In the genomic region with DNA sequence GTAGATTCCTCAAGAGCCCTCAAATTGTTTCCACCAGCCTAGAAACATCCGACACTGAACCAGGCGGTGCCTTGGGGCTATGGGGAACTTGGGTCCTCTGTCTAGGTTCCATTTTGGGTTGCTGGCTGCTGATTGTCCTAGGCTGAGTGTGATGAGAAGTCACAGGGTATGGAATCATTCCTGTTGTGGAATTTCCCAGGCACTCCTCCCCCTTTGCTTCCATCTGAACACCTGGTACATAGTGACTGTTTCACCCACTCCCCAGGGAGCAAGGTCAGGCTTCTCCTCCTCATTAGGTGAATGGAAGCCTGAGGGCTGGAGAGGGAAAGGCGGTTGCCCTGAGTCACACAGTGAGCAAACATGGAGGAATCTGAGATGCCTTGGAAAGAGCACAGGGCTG, we compare ENCODE assay signal across 14 cellular contexts. TPM values are rescaled to one million over a fixed set of nuclear protein-coding genes. Genes with fewer than 3 reads are reported as not detected.
DNase-seq lines count a peak whose midpoint lies in the region; ATAC-seq, FAIRE-seq and TF ChIP-seq lines count a peak whose summit lies in the region.
"Had no signal": no experiment of that assay in that cellular context is flagged by ENCODE, and none has a peak within 500 bp of the region (broad histone marks: within the 10 kb centered on the region; RNA-seq: fewer than 3 reads in every experiment).

No MANE protein-coding gene starts in this region.

- peaks cover 18% of the 10 kb centered on the region for H3K79me1 ChIP-seq in H1 (ENCODE audit: low read depth, low read length)

- H3K4me2 ChIP-seq in H1 (ENCODE audit: insufficient read depth in 1 of 2, low read depth in 2 of 2, low read length in 2 of 2) (peak overlapping the region; percentile 22 to 97; a peak in 1 of 4 replicates), neural progenitor cell (peak overlapping the region; percentile 7)

- H3K9me3 ChIP-seq in H1 (ENCODE audit: insufficient read depth in 2 of 2, low read depth in 1 of 2, low read length in 1 of 2): no peaks in the 10 kb centered on the region
- no peaks in the 10 kb centered on the region for H3K9me3 ChIP-seq in neural progenitor cell (ENCODE audit: low read depth)
- H3K9me3 ChIP-seq in tibial nerve: no peaks in the 10 kb centered on the region
- H3K9me3 ChIP-seq: esophagus squamous epithelium had no signal

- H2BK12ac ChIP-seq in H1 (ENCODE audit: low read depth, low read length): no peak overlapping the region

- no peaks in the 10 kb centered on the region for H3K27me3 ChIP-seq in H1 (replicated peaks in 1 of 4; ENCODE audit: control insufficient read depth in 3 of 4, extremely low read depth in 1 of 4, insufficient read depth in 3 of 4, low read length in 3 of 4)
- H3K27me3 ChIP-seq in neural progenitor cell: no peaks in the 10 kb centered on the region
- H3K27me3 ChIP-seq in tibial nerve: no peaks in the 10 kb centered on the region
- H3K27me3 ChIP-seq: esophagus squamous epithelium had no signal

- H4K91ac ChIP-seq in H1 (replicated peaks; ENCODE audit: insufficient read length, low read length): no peak overlapping the region

- no peak overlapping the region for H2BK5ac ChIP-seq in H1 (ENCODE audit: low read depth, low read length)

- H3K79me2 ChIP-seq in H1 (ENCODE audit: control insufficient read depth in 1 of 2, insufficient read depth in 2 of 2, low read length in 2 of 2) (peaks cover 3 to 47% of the 10 kb centered on the region in 2 experiments; a peak in 1 of 4 replicates), neural progenitor cell (ENCODE audit: low read depth) (peaks cover 51% of the 10 kb centered on the region)

- 83% methylated on average over 3 of the region's 3 CpGs; no CpG with 5 or more reads in 1 of the 2 experiments for WGBS in H1 (ENCODE audit: extremely low coverage in 1 of 2, insufficient coverage in 1 of 2, insufficient read length in 1 of 2, insufficient replicate concordance in 2 of 2, low coverage in 1 of 2, low lambda C conversion rate in 2 of 2, missing lambda C conversion rate in 1 of 2), 2 experiments
- 80 to 83% methylated on average over 3 of the region's 3 CpGs for WGBS in tibial nerve, 2 donors

- peaks cover 16% of the 10 kb centered on the region for H3F3A ChIP-seq in neural progenitor cell (ENCODE audit: low read depth)

- H2AFZ ChIP-seq in H1 (ENCODE audit: low read length) (no peak overlapping the region), neural progenitor cell (replicated peaks) (no peak overlapping the region)

- BruUV-seq in Calu3 (replicated peaks; lab: Mats Ljungman, UMichigan): no TSS peak

- no peak for TF ChIP-seq RAD21 in H1 (IDR thresholded peaks at IDR 0.05 in 1 of 2, conservative IDR thresholded peaks at IDR 0.05 in 1 of 2; ENCODE audit: low read depth in 2 of 2, low read length in 2 of 2)

- H3K4ac ChIP-seq in H1 (replicated peaks; ENCODE audit: insufficient read length, low read depth, low read length): no peak overlapping the region

- H3K4me3 ChIP-seq in H1 (ENCODE audit: extremely low read depth in 1 of 4, insufficient read depth in 2 of 4, low read depth in 3 of 4, low read length in 4 of 4): no peak overlapping the region
- H3K4me3 ChIP-seq in neural progenitor cell: no peak overlapping the region
- H3K4me3 ChIP-seq in tibial nerve: peak overlapping the region in 1 of 4 donors; percentile 22
- H3K4me3 ChIP-seq: esophagus squamous epithelium had no signal

- TF ChIP-seq CTCF in H1 (IDR thresholded peaks at IDR 0.05; ENCODE audit: control extremely low read depth in 1 of 3, insufficient read depth in 1 of 3, low read depth in 1 of 3, low read length in 3 of 3) (no peak), neural progenitor cell (IDR thresholded peaks at IDR 0.05) (no peak), tibial nerve (IDR thresholded peaks at IDR 0.05) (no peak), Calu3 (IDR thresholded peaks at IDR 0.05; ENCODE audit: unreplicated experiment) (no peak), D721Med (IDR thresholded peaks at IDR 0.05; ENCODE audit: insufficient read depth, missing control alignments) (no peak)

- H2BK120ac ChIP-seq in H1 (replicated peaks; ENCODE audit: low read depth, low read length): no peak overlapping the region

- no peak overlapping the region for H2BK20ac ChIP-seq in H1 (ENCODE audit: low read length)

- H3K27me3 Mint-ChIP-seq in neural progenitor cell (ENCODE audit: insufficient read depth, low read depth) (peaks cover 8% of the 10 kb centered on the region), Calu3 (ENCODE audit: unreplicated experiment) (no peaks in the 10 kb centered on the region)
- H3K27me3 Mint-ChIP-seq: activated CD4-positive, alpha-beta T cell treated with anti-CD3 and anti-CD28 coated beads for 36 hours; CD4-positive, alpha-beta T cell; naive thymus-derived CD4-positive, alpha-beta T cell had no signal

- no peak for TF ChIP-seq POLR2A in H1 (IDR thresholded peaks at IDR 0.05; ENCODE audit: control extremely low read depth in 1 of 2, low read depth in 2 of 2, low read length in 2 of 2)
- TF ChIP-seq POLR2A in tibial nerve (IDR thresholded peaks at IDR 0.05): no peak

- DNase-seq in EH (ENCODE audit: low read depth) (peak; percentile 69), NCI-H2171 treated with DMSO at 0.1 percent for 48 hours (lab: John Stamatoyannopoulos, UW) (peak; percentile 57), H1 (ENCODE audit: low read depth in 1 of 2, low spot score in 2 of 2) (no peak), neural progenitor cell (ENCODE audit: low spot score) (no peak), tibial nerve (ENCODE audit: low spot score in 2 of 2) (no peak), Calu3 (no peak), D721Med (ENCODE audit: insufficient read length, low spot score) (no peak)
- DNase-seq: activated CD4-positive, alpha-beta T cell treated with anti-CD3 and anti-CD28 coated beads for 36 hours; CD4-positive, alpha-beta T cell; esophagus squamous epithelium; naive thymus-derived CD4-positive, alpha-beta T cell; NCI-H510A treated with DMSO at 0.1 percent for 48 hours had no signal

- H3K4me3 Mint-ChIP-seq in neural progenitor cell (peak overlapping the region; percentile 24), Calu3 (ENCODE audit: low read depth, unreplicated experiment) (no peak overlapping the region)
- H3K4me3 Mint-ChIP-seq: activated CD4-positive, alpha-beta T cell treated with anti-CD3 and anti-CD28 coated beads for 36 hours; activated T-helper 1 cell treated with anti-CD3 and anti-CD28 coated beads, Interleukin-12 subunit alpha, Interleukin-12 subunit beta, Interleukin-2, Interleukin-4 antibody, amounts not matched to agents 30 ng/mL and 10 ng/mL and 1 ng/mL, durations not matched to agents 14 hours and 24 hours and 36 hours; CD4-positive, alpha-beta T cell; naive thymus-derived CD4-positive, alpha-beta T cell had no signal

- H3K36me3 ChIP-seq in H1 (ENCODE audit: control insufficient read depth in 2 of 4, insufficient read depth in 4 of 4, low read length in 3 of 4) (peaks cover 0 to 35% (median 4%) of the 10 kb centered on the region in 4 experiments; a peak in 3 of 8 replicates), neural progenitor cell (peaks cover 3% of the 10 kb centered on the region), tibial nerve (peaks cover 0 to 36% (median 0%) of the 10 kb centered on the region in 3 donors)
- H3K36me3 ChIP-seq: esophagus squamous epithelium had no signal

- no peak overlapping the region for H3K18ac ChIP-seq in H1 (ENCODE audit: extremely low read depth, low read length)

- TF ChIP-seq EP300 in H1 (IDR thresholded peaks at IDR 0.05; ENCODE audit: borderline replicate concordance in 1 of 2, low read depth in 2 of 2, low read length in 2 of 2) (no peak), tibial nerve (IDR thresholded peaks at IDR 0.05) (no peak)

- H3K4me1 ChIP-seq in H1 (replicated peaks in 1 of 4; ENCODE audit: control insufficient read depth in 3 of 4, insufficient read depth in 4 of 4, low read length in 3 of 4): peaks cover 3 to 27% (median 7%) of the 10 kb centered on the region in 4 experiments
- peaks cover 20% of the 10 kb centered on the region for H3K4me1 ChIP-seq in neural progenitor cell
- peaks cover 0 to 56% (median 13%) of the 10 kb centered on the region in 4 donors for H3K4me1 ChIP-seq in tibial nerve

- no peak overlapping the region for H3K23ac ChIP-seq in H1 (ENCODE audit: insufficient read length)

- intact Hi-C loops in Calu3 (cut with micrococcal nuclease; ENCODE audit: unreplicated experiment): no loop called here

- no peak for ATAC-seq in GM18868 (IDR thresholded peaks at IDR 0.05; ENCODE audit: unreplicated experiment)
- ATAC-seq: activated CD4-positive, alpha-beta T cell treated with anti-CD3 and anti-CD28 coated beads for 36 hours; naive thymus-derived CD4-positive, alpha-beta T cell had no signal

- H3K4me1 Mint-ChIP-seq in neural progenitor cell: peaks cover 51% of the 10 kb centered on the region
- H3K4me1 Mint-ChIP-seq in Calu3 (ENCODE audit: low read depth, unreplicated experiment): peaks cover 21% of the 10 kb centered on the region

- H3K9me3 Mint-ChIP-seq in neural progenitor cell: no peaks in the 10 kb centered on the region
- H3K9me3 Mint-ChIP-seq in Calu3 (ENCODE audit: low read depth, unreplicated experiment): no peaks in the 10 kb centered on the region
- H3K9me3 Mint-ChIP-seq: activated T-helper 1 cell treated with anti-CD3 and anti-CD28 coated beads, Interleukin-12 subunit alpha, Interleukin-12 subunit beta, Interleukin-2, Interleukin-4 antibody, amounts not matched to agents 30 ng/mL and 10 ng/mL and 1 ng/mL, durations not matched to agents 14 hours and 24 hours and 36 hours; CD4-positive, alpha-beta T cell; naive thymus-derived CD4-positive, alpha-beta T cell had no signal

- H4K8ac ChIP-seq in H1 (ENCODE audit: extremely low read depth, insufficient read depth, low read length): no peak overlapping the region

- H4K5ac ChIP-seq in H1 (ENCODE audit: insufficient read length, low read depth, low read length): no peak overlapping the region

- FAIRE-seq in H1 (lab: Jason Lieb, UNC) (no peak), D721Med (lab: Jason Lieb, UNC) (no peak)

- H3K14ac ChIP-seq in H1 (ENCODE audit: insufficient read length): no peak overlapping the region

- POLR2A ChIA-PET in H1 (lab: Charles Lee; ENCODE audit: partially characterized antibody): interaction anchor here (1.2 kb wide), 1 partner anchor 8 kb away, joined by 4 read pairs; no protein-coding TSS in a partner anchor

- peaks cover 9% of the 10 kb centered on the region; the same call in 1 of the 2 replicates for H3K23me2 ChIP-seq in H1 (ENCODE audit: low read depth, low read length)

- H3K27ac ChIP-seq in H1 (ENCODE audit: low read depth, low read length) (no peak overlapping the region), neural progenitor cell (no peak overlapping the region), tibial nerve (peak overlapping the region in 2 of 4 donors; percentile 72 to 88)
- H3K27ac ChIP-seq: esophagus squamous epithelium had no signal

- H2BK15ac ChIP-seq in H1 (ENCODE audit: low read length): no peak overlapping the region

- no peak overlapping the region for H3K27ac Mint-ChIP-seq in neural progenitor cell
- no peak overlapping the region for H3K27ac Mint-ChIP-seq in Calu3 (ENCODE audit: unreplicated experiment)
- H3K27ac Mint-ChIP-seq: activated CD4-positive, alpha-beta T cell treated with anti-CD3 and anti-CD28 coated beads for 36 hours; activated T-helper 1 cell treated with anti-CD3 and anti-CD28 coated beads, Interleukin-12 subunit alpha, Interleukin-12 subunit beta, Interleukin-2, Interleukin-4 antibody, amounts not matched to agents 30 ng/mL and 10 ng/mL and 1 ng/mL, durations not matched to agents 14 hours and 24 hours and 36 hours; CD4-positive, alpha-beta T cell had no signal

- H3K56ac ChIP-seq in H1 (replicated peaks; ENCODE audit: insufficient read length, low read depth, low read length): no peak overlapping the region

- peaks cover 19% of the 10 kb centered on the region for H3K36me3 Mint-ChIP-seq in neural progenitor cell
- H3K36me3 Mint-ChIP-seq in Calu3 (ENCODE audit: insufficient read depth, unreplicated experiment): peaks cover 15% of the 10 kb centered on the region

- peaks cover 6 to 8% of the 10 kb centered on the region in 2 experiments for H4K20me1 ChIP-seq in H1 (replicated peaks in 1 of 2; ENCODE audit: control insufficient read depth in 1 of 2, insufficient read depth in 2 of 2, low read length in 2 of 2)
- peaks cover 27% of the 10 kb centered on the region for H4K20me1 ChIP-seq in neural progenitor cell (ENCODE audit: low read depth)

- H3K9ac ChIP-seq in H1 (replicated peaks in 1 of 4; ENCODE audit: extremely low read depth in 1 of 4, low read depth in 3 of 4, low read length in 3 of 4): no peak overlapping the region
- H3K9ac ChIP-seq in neural progenitor cell: no peak overlapping the region

- H2AK5ac ChIP-seq in H1 (ENCODE audit: low read depth, low read length): no peak overlapping the region

- CTCF ChIA-PET in H1 (lab: Charles Lee; ENCODE audit: partially characterized antibody) (interaction anchor here (0.7 to 1.8 kb wide), 8 partner anchors 22 to 455 kb away, joined by 3 to 7 read pairs (median 4); no protein-coding TSS in a partner anchor), Calu3 (lab: Charles Lee) (no interaction called here)

RNA-seq across cellular contexts. Expression of a gene that starts 4.5 kb away (rescaled TPM):
- 58.1 and 58.8 TPM in 2 replicates for total RNA-seq in H1 (2021; fragmentation: NEBNext Ultra II Directional; extraction: Animal tissue kit (Norgen Biotek cat#: 25700))
- polyA plus RNA-seq in H1 (2011; rRNA removed): 13.4 and 19.8 TPM in 2 replicates
- 15.9 TPM for polyA plus RNA-seq in H1 (2011; cell fraction: cytosol; rRNA removed)
- 15.7 TPM for polyA plus RNA-seq in H1 (2011; cell fraction: nucleus; rRNA removed)
- 31.8 to 45.5 TPM (median 37.5 TPM) in 4 replicates for polyA plus RNA-seq in H1 (2012, experiment 1 of 2)
- polyA plus RNA-seq in H1 (2012, experiment 2 of 2): 41.8 TPM
- polyA plus RNA-seq in H1 (2013, experiment 1 of 2): 26.2 TPM
- polyA plus RNA-seq in H1 (2013, experiment 2 of 2): 26.2 TPM
- polyA minus RNA-seq in H1 (2011; rRNA and poly(A)+ RNA removed): 22.5 and 25.9 TPM in 2 replicates
- 36.0 TPM for polyA minus RNA-seq in H1 (2011; cell fraction: cytosol; rRNA and poly(A)+ RNA removed)
- 20.8 TPM for polyA minus RNA-seq in H1 (2011; cell fraction: nucleus; rRNA and poly(A)+ RNA removed)
- total RNA-seq in neural progenitor cell (ENCODE audit: low replicate concordance): 13.2 and 25.9 TPM in 2 replicates
- 10 to 100 TPM; 20.2 to 31.9 (median 22.8) TPM for total RNA-seq in tibial nerve
- 3.6 and 4.2 TPM in 2 replicates for total RNA-seq in Calu3 (2022)

RNA-seq across cellular contexts. Expression of a gene that starts 56.1 kb away (rescaled TPM):
- total RNA-seq in H1 (2021; fragmentation: NEBNext Ultra II Directional; extraction: Animal tissue kit (Norgen Biotek cat#: 25700)): 127 and 136 TPM in 2 replicates
- 42.6 and 54.0 TPM in 2 replicates for polyA plus RNA-seq in H1 (2011; rRNA removed)
- 89.1 TPM for polyA plus RNA-seq in H1 (2011; cell fraction: cytosol; rRNA removed)
- polyA plus RNA-seq in H1 (2011; cell fraction: nucleus; rRNA removed): 33.3 TPM
- 86.7 to 134 TPM (median 95.2 TPM) in 4 replicates for polyA plus RNA-seq in H1 (2012, experiment 1 of 2)
- polyA plus RNA-seq in H1 (2012, experiment 2 of 2): 36.5 TPM
- polyA plus RNA-seq in H1 (2013, experiment 1 of 2): 78.4 TPM
- 84.4 TPM for polyA plus RNA-seq in H1 (2013, experiment 2 of 2)
- 40.8 and 48.4 TPM in 2 replicates for polyA minus RNA-seq in H1 (2011; rRNA and poly(A)+ RNA removed)
- 67.7 TPM for polyA minus RNA-seq in H1 (2011; cell fraction: cytosol; rRNA and poly(A)+ RNA removed)
- polyA minus RNA-seq in H1 (2011; cell fraction: nucleus; rRNA and poly(A)+ RNA removed): 47.1 TPM
- total RNA-seq in neural progenitor cell (ENCODE audit: low replicate concordance): 123 and 238 TPM in 2 replicates
- total RNA-seq in tibial nerve: 100 to 1,000 TPM; 133 to 196 (median 155) TPM
- total RNA-seq in Calu3 (2022): 149 and 157 TPM in 2 replicates

Comparison
In these comparisons a context has a peak if more than half of its experiments do, and no peak if none do; other contexts are left out.
1. DNase-seq: peak in EH (single experiment) and NCI-H2171 treated with DMSO at 0.1 percent for 48 hours (single experiment); none in H1 (0 of 2), neural progenitor cell (single experiment), tibial nerve (0 of 2), Calu3 (single experiment) and D721Med (single experiment).